ENCODE assay signal across 9 cellular contexts in genomic region chr17:48046296-48046695, GRCh38. TPM values are rescaled to one million over a fixed set of nuclear protein-coding genes. Genes with fewer than 3 reads are reported as not detected.
DNase-seq lines count a peak whose midpoint lies in the region; ATAC-seq and TF ChIP-seq lines count a peak whose summit lies in the region.
"Had no signal": no experiment of that assay in that cellular context is flagged by ENCODE, and none has a peak within 500 bp of the region (broad histone marks: within the 10 kb centered on the region; RNA-seq: fewer than 3 reads in every experiment).

No MANE protein-coding gene starts in this region.

- no peak for DNase-seq in GM12865 (ENCODE audit: low read depth)
- DNase-seq in NT2/D1 (ENCODE audit: low read depth, low spot score), result no peak
- DNase-seq in posterior vena cava (ENCODE audit: low spot score), result peak; percentile 49
- no peak for DNase-seq in NCI-H510A (lab: John Stamatoyannopoulos, UW)
- DNase-seq in SIG-M5 (lab: John Stamatoyannopoulos, UW), result no peak
- DNase-seq in NCI-H2227 (lab: John Stamatoyannopoulos, UW; ENCODE audit: unreplicated experiment), result no peak
- DNase-seq: caudate nucleus had no signal

- peaks cover 10% of the 10 kb centered on the region for H3K27me3 Mint-ChIP-seq in dendritic cell treated with granulocyte-macrophage colony-stimulating factor and Interleukin-4, amounts not matched to agents 40 ng/mL and 50 ng/mL, for 4 days

- no peaks in the 10 kb centered on the region for H3K9me3 Mint-ChIP-seq in dendritic cell treated with granulocyte-macrophage colony-stimulating factor and Interleukin-4, amounts not matched to agents 40 ng/mL and 50 ng/mL, for 4 days

- no peak for TF ChIP-seq CTCF in GM12865 (IDR thresholded peaks at IDR 0.05; ENCODE audit: insufficient read depth, low read depth, low read length, missing control alignments)

- peaks cover 18% of the 10 kb centered on the region for H3K36me3 ChIP-seq in NT2/D1 (ENCODE audit: insufficient read depth, insufficient read length, low read length)

- H3K36me3 Mint-ChIP-seq in dendritic cell treated with granulocyte-macrophage colony-stimulating factor and Interleukin-4, amounts not matched to agents 40 ng/mL and 50 ng/mL, for 4 days (ENCODE audit: low read depth), result peaks cover 39% of the 10 kb centered on the region

- no peaks in the 10 kb centered on the region for H3K27me3 ChIP-seq in NT2/D1 (ENCODE audit: insufficient read depth, insufficient read length)

- intact Hi-C loops in dendritic cell treated with granulocyte-macrophage colony-stimulating factor and Interleukin-4, amounts not matched to agents 40 ng/mL and 50 ng/mL, for 4 days (cut with micrococcal nuclease), result no loop called here
- intact Hi-C loops in posterior vena cava (cut with DNase I), result no loop called here

- peaks cover 46% of the 10 kb centered on the region for H3K4me1 Mint-ChIP-seq in dendritic cell treated with granulocyte-macrophage colony-stimulating factor and Interleukin-4, amounts not matched to agents 40 ng/mL and 50 ng/mL, for 4 days (ENCODE audit: low read depth)

- H3K4me3 ChIP-seq in GM12865 (ENCODE audit: low read depth, low read length), result peak overlapping the region; percentile 78
- peak overlapping the region; percentile 81 for H3K4me3 ChIP-seq in NT2/D1 (ENCODE audit: insufficient read length, low read depth)

- no peak for ATAC-seq in HG03108 (IDR thresholded peaks at IDR 0.05; ENCODE audit: unreplicated experiment)

- no peak overlapping the region for H3K9ac ChIP-seq in NT2/D1 (ENCODE audit: insufficient read length, low read depth)

- no peak overlapping the region for H3K4me3 Mint-ChIP-seq in dendritic cell treated with granulocyte-macrophage colony-stimulating factor and Interleukin-4, amounts not matched to agents 40 ng/mL and 50 ng/mL, for 4 days

- peaks cover 11% of the 10 kb centered on the region for H3K4me1 ChIP-seq in NT2/D1 (ENCODE audit: insufficient read depth, insufficient read length)

- peak overlapping the region; percentile 64 for H3K27ac Mint-ChIP-seq in dendritic cell treated with granulocyte-macrophage colony-stimulating factor and Interleukin-4, amounts not matched to agents 40 ng/mL and 50 ng/mL, for 4 days

- H3K9me3 ChIP-seq in NT2/D1 (ENCODE audit: insufficient read depth, low read length), result no peaks in the 10 kb centered on the region

RNA-seq across cellular contexts. Expression of gene NFE2L1, which starts 1.9 kb away (rescaled TPM):
- 100 to 1,000 TPM; 255 to 263 TPM for total RNA-seq in posterior vena cava

RNA-seq across cellular contexts. Expression of gene COPZ2, which starts 8.7 kb away (rescaled TPM):
- total RNA-seq in posterior vena cava, result 100 to 1,000 TPM in 1 of 2 donors, 10 to 100 TPM in 1; 75.0 to 136 TPM

RNA-seq across cellular contexts. Expression of gene CBX1, which starts 55.0 kb away (rescaled TPM):
- total RNA-seq in posterior vena cava, result 10 to 100 TPM; 38.7 to 46.1 TPM
